In genomic region chr5:97494465-97494864, GRCh38 we compare ENCODE assay signal across 27 cellular contexts.
"Had no signal": no experiment of that assay in that cellular context is flagged by ENCODE, and none has a peak within 500 bp of the region (broad histone marks: within the 10 kb centered on the region; RNA-seq: fewer than 3 reads in every experiment).

No MANE protein-coding gene starts in this region.

- DNase-seq: activated CD4-positive, alpha-beta memory T cell treated with anti-CD3 and anti-CD28 coated beads, Interleukin-2, amount 10 ng/mL, durations not matched to agents 7 days and 5 days; activated CD4-positive, alpha-beta T cell treated with anti-CD3 and anti-CD28 coated beads for 36 hours; activated CD4-positive, alpha-beta T cell treated with anti-CD3 and anti-CD28 coated beads, Interleukin-2, amount 10 ng/mL, durations not matched to agents 24 days and 14 days; activated CD4-positive, CD25-positive, alpha-beta regulatory T cell; activated CD4-positive, CD25-positive, alpha-beta regulatory T cell treated with anti-CD3 and anti-CD28 coated beads, Interleukin-2, amount 50 U/mL, for 72 hours; activated CD8-positive, alpha-beta memory T cell treated with anti-CD3 and anti-CD28 coated beads, Interleukin-2, amount 50 U/mL, for 48 hours; activated effector memory CD4-positive, alpha-beta T cell treated with Interleukin-2 at 50 U/mL for 16 hours; activated gamma-delta T cell treated with Interleukin-2 at 50 U/mL for 16 hours; activated naive CD4-positive, alpha-beta T cell treated with anti-CD3 and anti-CD28 coated beads, Interleukin-2, amount 50 U/mL, for 16 hours; activated naive CD4-positive, alpha-beta T cell treated with Interleukin-2 at 50 U/mL for 16 hours; activated T-cell treated with anti-CD3 and anti-CD28 coated beads for 4 hours; activated T-cell treated with anti-CD3 and anti-CD28 coated beads, Interleukin-2, amount 50 U/mL, for 24 hours; activated T-cell treated with anti-CD3 and anti-CD28 coated beads, Interleukin-2, amount 50 U/mL, for 72 hours; amniotic stem cell; anterior cingulate cortex; brain microvascular endothelial cell; caudate nucleus; cortex of kidney; dermis blood vessel endothelial cell; effector CD4-positive, alpha-beta T cell; effector memory CD8-positive, alpha-beta T cell; erythroblast; foreskin fibroblast; gastrocnemius medialis; glutamatergic neuron; heart left ventricle; T-helper 2 cell had no signal

- H3K4me3 ChIP-seq: gastrocnemius medialis, heart left ventricle had no signal
